ENCODE assay signal across 21 cellular contexts in the genomic region with DNA sequence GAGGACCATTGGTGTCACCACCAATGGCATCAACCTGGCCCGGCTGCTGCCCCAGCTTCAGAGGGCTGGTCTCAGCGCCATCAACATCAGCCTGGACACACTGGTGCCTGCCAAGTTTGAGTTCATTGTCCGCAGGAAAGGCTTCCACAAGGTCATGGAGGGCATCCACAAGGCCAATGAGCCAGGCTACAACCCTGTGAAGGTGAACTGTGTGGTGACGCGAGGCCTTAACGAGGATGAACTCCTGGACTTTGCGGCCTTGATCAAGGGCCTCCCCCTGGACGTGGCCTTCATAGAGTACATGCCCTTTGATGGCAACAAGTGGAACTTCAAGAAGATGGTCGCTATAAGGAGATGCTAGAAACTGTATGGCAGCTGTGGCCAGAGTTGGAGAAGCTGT.
"Had no signal": no experiment of that assay in that cellular context is flagged by ENCODE, and none has a peak within 500 bp of the region (broad histone marks: within the 10 kb centered on the region; RNA-seq: fewer than 3 reads in every experiment).

No MANE protein-coding gene starts in this region.

- H3K36me3 ChIP-seq: esophagus squamous epithelium, gastrocnemius medialis, heart right ventricle, left ventricle myocardium inferior, lower lobe of right lung had no signal

- H3K4me3 ChIP-seq: coronary artery, dorsolateral prefrontal cortex, esophagus squamous epithelium, gastrocnemius medialis, heart right ventricle, left ventricle myocardium inferior, lower lobe of right lung, mucosa of descending colon had no signal

- H3K27ac ChIP-seq: dorsolateral prefrontal cortex, esophagus squamous epithelium, gastrocnemius medialis, heart right ventricle, left ventricle myocardium inferior, lower lobe of right lung had no signal

- FAIRE-seq: endothelial cell of umbilical vein, islet of Langerhans, keratinocyte had no signal

- H3K27me3 ChIP-seq: dorsolateral prefrontal cortex, esophagus squamous epithelium, gastrocnemius medialis, heart right ventricle had no signal

- DNase-seq: dermis blood vessel endothelial cell; dorsolateral prefrontal cortex; effector CD4-positive, alpha-beta T cell; effector memory CD4-positive, alpha-beta T cell; esophagus squamous epithelium; foreskin fibroblast; foreskin melanocyte; gastrocnemius medialis; glutamatergic neuron; heart right ventricle; hippocampal formation; left cardiac atrium; left ventricle myocardium inferior; lower lobe of right lung; mesenchymal stem cell; mucosa of descending colon; naive B cell had no signal

- H3K9me3 ChIP-seq: esophagus squamous epithelium, gastrocnemius medialis, lower lobe of right lung, mucosa of descending colon had no signal

- ATAC-seq: gastrocnemius medialis, heart right ventricle, left cardiac atrium, lower lobe of right lung, mucosa of descending colon had no signal
